24 cellular contexts compared by ENCODE assay signal in genomic region chr21:28719731-28720130, GRCh38.
"Had no signal": no experiment of that assay in that cellular context is flagged by ENCODE, and none has a peak within 500 bp of the region (broad histone marks: within the 10 kb centered on the region; RNA-seq: fewer than 3 reads in every experiment).

No MANE protein-coding gene starts in this region.

- DNase-seq: activated CD4-positive, alpha-beta T cell treated with anti-CD3 and anti-CD28 coated beads for 48 hours; activated CD4-positive, alpha-beta T cell treated with anti-CD3 and anti-CD28 coated beads, Interleukin-2, amount 50 U/mL, for 4 hours; activated CD4-positive, CD25-positive, alpha-beta regulatory T cell treated with anti-CD3 and anti-CD28 coated beads, Interleukin-2, amount 50 U/mL, for 72 hours; activated CD8-positive, alpha-beta memory T cell treated with anti-CD3 and anti-CD28 coated beads, Interleukin-2, amount 50 U/mL, for 48 hours; activated CD8-positive, alpha-beta T cell treated with anti-CD3 and anti-CD28 coated beads, Interleukin-2, amount 10 ng/mL, durations not matched to agents 7 days and 5 days; activated naive CD4-positive, alpha-beta T cell treated with anti-CD3 and anti-CD28 coated beads, Interleukin-2, amount 50 U/mL, for 16 hours; activated naive CD8-positive, alpha-beta T cell treated with anti-CD3 and anti-CD28 coated beads, Interleukin-2, amount 10 ng/mL, durations not matched to agents 7 days and 5 days; activated T-cell treated with anti-CD3 and anti-CD28 coated beads, Interleukin-2, amount 50 U/mL, for 1 hour; adrenal gland; anterior cingulate cortex; caudate nucleus; Kasumi-1; NCI-H1092; NCI-H1417; NCI-H1694; NCI-H2029 treated with DMSO at 0.1 percent for 48 hours; NCI-H345; NCI-H510A; NCI-H69; NK-92 treated with Interleukin-12 subunit alpha and Interleukin-12 subunit beta, amount 100 ng/mL, for 24 hours; OCI-M1; SHP77 had no signal

- H3K27me3 ChIP-seq: adrenal gland, breast epithelium had no signal

- FAIRE-seq: RCC 7860 had no signal

- H3K27ac ChIP-seq: adrenal gland, breast epithelium had no signal

- H3K9me3 ChIP-seq: adrenal gland, breast epithelium had no signal

- H3K36me3 ChIP-seq: adrenal gland, breast epithelium had no signal

- H3K4me3 ChIP-seq: adrenal gland, breast epithelium had no signal

- H3K4me1 ChIP-seq: adrenal gland, breast epithelium had no signal

- ATAC-seq: activated CD8-positive, alpha-beta T cell treated with anti-CD3 and anti-CD28 coated beads, Interleukin-2, amount 10 ng/mL, durations not matched to agents 7 days and 5 days had no signal
